In genomic region chr2:221254281-221254680, GRCh38 we compare ENCODE assay signal across 22 cellular contexts.
A peak's percentile ranks its signal among the peaks of the same experiment; 100 is the strongest.
DNase-seq lines count a peak whose midpoint lies in the region; ATAC-seq and TF ChIP-seq lines count a peak whose summit lies in the region.
"Had no signal": no experiment of that assay in that cellular context is flagged by ENCODE, and none has a peak within 500 bp of the region (broad histone marks: within the 10 kb centered on the region; RNA-seq: fewer than 3 reads in every experiment).

No MANE protein-coding gene starts in this region.

- H3K27me3 Mint-ChIP-seq in glutamatergic neuron (ENCODE audit: unreplicated experiment): peaks cover 3% of the 10 kb centered on the region
- H3K27me3 Mint-ChIP-seq: activated naive CD8-positive, alpha-beta T cell treated with anti-CD3 and anti-CD28 coated beads, Interleukin-2, amount 10 ng/mL, durations not matched to agents 7 days and 5 days; type B pancreatic cell had no signal

- H3K9me3 ChIP-seq in upper lobe of right lung: no peaks in the 10 kb centered on the region

- DNase-seq in NCI-H345 (lab: John Stamatoyannopoulos, UW): peak; percentile 33
- no peak for DNase-seq in NCI-H345 treated with DMSO at 0.1 percent for 48 hours (lab: John Stamatoyannopoulos, UW; ENCODE audit: unreplicated experiment)
- peak; percentile 75 for DNase-seq in NCI-H2171 treated with DMSO at 0.1 percent for 48 hours (lab: John Stamatoyannopoulos, UW)
- DNase-seq in glutamatergic neuron: peak; percentile 12
- no peak for DNase-seq in upper lobe of right lung
- no peak for DNase-seq in activated CD8-positive, alpha-beta memory T cell treated with anti-CD3 and anti-CD28 coated beads, Interleukin-2, amount 50 U/mL, for 48 hours
- no peak for DNase-seq in NCI-H2196 (lab: John Stamatoyannopoulos, UW; ENCODE audit: unreplicated experiment)
- DNase-seq: activated CD8-positive, alpha-beta T cell treated with anti-CD3 and anti-CD28 coated beads for 36 hours; activated naive CD8-positive, alpha-beta T cell treated with anti-CD3 and anti-CD28 coated beads, Interleukin-2, amount 10 ng/mL, durations not matched to agents 7 days and 5 days; heart left ventricle; KG1; kidney; NCI-H1105; NCI-H774; stimulated activated naive CD8-positive, alpha-beta T cell treated with anti-CD3 and anti-CD28 coated beads, Interleukin-15, Interleukin-2, amounts not matched to agents 100 U/mL and 50 U/mL, for 24 hours had no signal

- H3K4me3 Mint-ChIP-seq in glutamatergic neuron (ENCODE audit: unreplicated experiment): no peak overlapping the region
- H3K4me3 Mint-ChIP-seq: activated CD8-positive, alpha-beta T cell treated with anti-CD3 and anti-CD28 coated beads for 36 hours; activated naive CD8-positive, alpha-beta T cell treated with anti-CD3 and anti-CD28 coated beads, Interleukin-2, amount 10 ng/mL, durations not matched to agents 7 days and 5 days; type B pancreatic cell had no signal

- H3K36me3 ChIP-seq in upper lobe of right lung: no peaks in the 10 kb centered on the region
- H3K36me3 ChIP-seq: cardiac muscle cell, heart left ventricle had no signal

- no peak overlapping the region for H3K27ac ChIP-seq in upper lobe of right lung
- H3K27ac ChIP-seq: A549, C4-2B, cardiac muscle cell, heart left ventricle had no signal

- H3K27me3 ChIP-seq in upper lobe of right lung: no peaks in the 10 kb centered on the region
- H3K27me3 ChIP-seq: cardiac muscle cell, heart left ventricle had no signal

- intact Hi-C loops in upper lobe of right lung (cut with DNase I): no loop called here

- H3K4me1 Mint-ChIP-seq in glutamatergic neuron (ENCODE audit: low read depth, unreplicated experiment): peaks cover 4% of the 10 kb centered on the region
- H3K4me1 Mint-ChIP-seq: activated naive CD8-positive, alpha-beta T cell treated with anti-CD3 and anti-CD28 coated beads, Interleukin-2, amount 10 ng/mL, durations not matched to agents 7 days and 5 days had no signal

- TF ChIP-seq CTCF in glutamatergic neuron (IDR thresholded peaks at IDR 0.05; ENCODE audit: partially characterized antibody, unreplicated experiment) (no peak), upper lobe of right lung (IDR thresholded peaks at IDR 0.05) (no peak)

- peaks cover 3% of the 10 kb centered on the region for H3K9me3 Mint-ChIP-seq in glutamatergic neuron (ENCODE audit: unreplicated experiment)

- H3K4me1 ChIP-seq in upper lobe of right lung: no peaks in the 10 kb centered on the region
- H3K4me1 ChIP-seq: A549, heart left ventricle had no signal

- peak; percentile 47 for ATAC-seq in upper lobe of right lung
- no peak for ATAC-seq in HG02610 (IDR thresholded peaks at IDR 0.05; ENCODE audit: unreplicated experiment)
- ATAC-seq: A549; activated CD8-positive, alpha-beta T cell treated with anti-CD3 and anti-CD28 coated beads for 36 hours; HCT116; heart left ventricle; Panc1; stimulated activated naive CD8-positive, alpha-beta T cell treated with anti-CD3 and anti-CD28 coated beads, Interleukin-15, Interleukin-2, amounts not matched to agents 100 U/mL and 50 U/mL, for 24 hours had no signal

- H3K27ac Mint-ChIP-seq in glutamatergic neuron (ENCODE audit: unreplicated experiment): no peak overlapping the region
- H3K27ac Mint-ChIP-seq: activated CD8-positive, alpha-beta T cell treated with anti-CD3 and anti-CD28 coated beads for 36 hours; activated naive CD8-positive, alpha-beta T cell treated with anti-CD3 and anti-CD28 coated beads, Interleukin-2, amount 10 ng/mL, durations not matched to agents 7 days and 5 days; type B pancreatic cell had no signal

- no peaks in the 10 kb centered on the region for H3K36me3 Mint-ChIP-seq in glutamatergic neuron (ENCODE audit: unreplicated experiment)
- H3K36me3 Mint-ChIP-seq: activated naive CD8-positive, alpha-beta T cell treated with anti-CD3 and anti-CD28 coated beads, Interleukin-2, amount 10 ng/mL, durations not matched to agents 7 days and 5 days; type B pancreatic cell had no signal

- H3K4me3 ChIP-seq in upper lobe of right lung: no peak overlapping the region
- H3K4me3 ChIP-seq: A549, cardiac muscle cell, heart left ventricle had no signal

Comparison
In these comparisons a context has a peak if more than half of its experiments do, and no peak if none do; other contexts are left out.
1. DNase-seq: peak in NCI-H345 (single experiment), NCI-H2171 treated with DMSO at 0.1 percent for 48 hours (single experiment) and glutamatergic neuron (single experiment); none in NCI-H345 treated with DMSO at 0.1 percent for 48 hours (single experiment), upper lobe of right lung (single experiment), activated CD8-positive, alpha-beta memory T cell treated with anti-CD3 and anti-CD28 coated beads, Interleukin-2, amount 50 U/mL, for 48 hours (single experiment) and NCI-H2196 (single experiment).